14 cellular contexts compared by ENCODE assay signal in the genomic region with DNA sequence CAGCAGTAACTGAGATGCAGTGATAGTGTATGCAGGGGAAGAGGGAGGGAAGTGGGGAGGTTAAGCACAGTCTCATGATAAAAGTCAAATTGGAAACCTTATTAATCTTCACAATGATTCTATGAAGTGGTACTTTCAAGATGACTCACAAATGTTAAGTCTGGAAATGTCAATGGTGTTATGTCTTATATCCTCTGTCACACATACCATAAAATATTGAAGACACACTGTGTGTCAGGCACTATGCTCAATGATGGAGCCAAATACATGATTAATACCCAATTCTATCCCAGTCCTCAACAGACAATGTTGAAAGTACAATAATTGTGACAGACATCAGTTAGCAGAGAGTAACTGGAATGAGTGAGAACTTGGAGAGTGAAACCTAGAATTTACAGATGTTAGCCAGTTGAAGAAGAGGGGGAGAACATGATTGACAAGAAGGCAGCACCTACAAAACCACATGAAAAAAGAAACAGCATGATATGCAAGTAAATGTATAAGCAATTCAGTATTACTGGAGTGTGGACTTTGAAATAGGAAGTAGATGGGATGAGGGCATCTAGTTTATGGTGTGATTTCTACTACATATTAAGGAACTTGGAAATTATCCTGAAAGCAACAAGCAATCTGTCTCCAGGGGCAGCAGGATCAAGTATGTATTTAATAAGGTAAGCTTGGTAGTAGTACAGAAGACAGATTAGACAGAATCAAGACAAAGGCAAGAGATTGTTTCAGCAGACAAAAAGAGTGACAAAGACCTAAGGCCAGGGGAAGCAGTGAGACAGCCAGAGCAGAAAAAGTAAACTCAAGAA.
DNase-seq lines count a peak whose midpoint lies in the region; ATAC-seq, FAIRE-seq and TF ChIP-seq lines count a peak whose summit lies in the region.
"Had no signal": no experiment of that assay in that cellular context is flagged by ENCODE, and none has a peak within 500 bp of the region (broad histone marks: within the 10 kb centered on the region; RNA-seq: fewer than 3 reads in every experiment).

No MANE protein-coding gene starts in this region.

- FAIRE-seq in GM18507 (lab: Jason Lieb, UNC), result peak; percentile 82

- DNase-seq in GM18507 (ENCODE audit: extremely low spot score, insufficient read length, low read depth) (no peak), mesothelial cell of epicardium (ENCODE audit: low spot score in 2 of 2, unreplicated experiment in 2 of 2) (no peak), SK-N-DZ (ENCODE audit: low spot score) (no peak), SIG-M5 treated with dmso at 0.1 percent for 504 hours (lab: John Stamatoyannopoulos, UW; ENCODE audit: unreplicated experiment) (no peak)
- DNase-seq in NK-92 treated with Interleukin-12 subunit alpha and Interleukin-12 subunit beta, amount 100 ng/mL, for 24 hours (lab: John Stamatoyannopoulos, UW), result no peak
- DNase-seq: activated CD4-positive, CD25-positive, alpha-beta regulatory T cell treated with anti-CD3 and anti-CD28 coated beads, Interleukin-2, amount 50 U/mL, for 72 hours; body of pancreas; Calu3; mesenchymal stem cell; stimulated activated naive CD4-positive, alpha-beta T cell treated with Interleukin-2 at 50 U/mL for 16 hours had no signal

- no peaks in the 10 kb centered on the region for H3K4me1 Mint-ChIP-seq in mesothelial cell of epicardium

- H3K4me3 Mint-ChIP-seq in mesothelial cell of epicardium, result no peak overlapping the region

- H3K27ac Mint-ChIP-seq in mesothelial cell of epicardium, result peak overlapping the region; percentile 10

- ATAC-seq in GM21717 (IDR thresholded peaks at IDR 0.05; ENCODE audit: unreplicated experiment) (peak; percentile 63), HG03565 (IDR thresholded peaks at IDR 0.05; ENCODE audit: unreplicated experiment) (peak; percentile 50), HG03025 (IDR thresholded peaks at IDR 0.05; ENCODE audit: low FRiP score, unreplicated experiment) (no peak)
- ATAC-seq: body of pancreas, Panc1 had no signal

- H3K9me3 Mint-ChIP-seq in mesothelial cell of epicardium, result peaks cover 17% of the 10 kb centered on the region

- no peaks in the 10 kb centered on the region for H3K27me3 Mint-ChIP-seq in mesothelial cell of epicardium (ENCODE audit: low read depth)

- TF ChIP-seq CTCF in mesothelial cell of epicardium (IDR thresholded peaks at IDR 0.05; ENCODE audit: unreplicated experiment), result no peak

- peaks cover 35% of the 10 kb centered on the region for H3K36me3 Mint-ChIP-seq in mesothelial cell of epicardium
